ENCODE assay signal across 12 cellular contexts in genomic region chr2:73877071-73877802, GRCh38. TPM values are rescaled to one million over a fixed set of nuclear protein-coding genes. Genes with fewer than 3 reads are reported as not detected.
DNase-seq lines count a peak whose midpoint lies in the region; ATAC-seq and TF ChIP-seq lines count a peak whose summit lies in the region.
"Had no signal": no experiment of that assay in that cellular context is flagged by ENCODE, and none has a peak within 500 bp of the region (broad histone marks: within the 10 kb centered on the region; RNA-seq: fewer than 3 reads in every experiment).

No MANE protein-coding gene starts in this region.

- no TSS peak for BruUV-seq in PC-3 (replicated peaks; lab: Mats Ljungman, UMichigan)

- H3K9me3 ChIP-seq in PC-3 (ENCODE audit: low read length) (no peaks in the 10 kb centered on the region), muscle layer of colon (ENCODE audit: low read length) (no peaks in the 10 kb centered on the region), colonic mucosa (no peaks in the 10 kb centered on the region)
- no peaks in the 10 kb centered on the region for H3K9me3 ChIP-seq in CD4-positive, alpha-beta T cell (ENCODE audit: control insufficient read depth, low read length)

- peaks cover 4% of the 10 kb centered on the region for H3K27me3 Mint-ChIP-seq in CD4-positive, alpha-beta T cell
- H3K27me3 Mint-ChIP-seq: activated naive CD8-positive, alpha-beta T cell had no signal

- CTCF ChIA-PET in PC-3 (lab: Charles Lee) = interaction anchor here (0.7 kb wide), 1 partner anchor 566 kb away, joined by 4 read pairs; no protein-coding TSS in a partner anchor
- CTCF ChIA-PET in CD4-positive, alpha-beta T cell (lab: Charles Lee) = no interaction called here

- H3K9ac ChIP-seq in PC-3 (ENCODE audit: low read length) (no peak overlapping the region), muscle layer of colon (ENCODE audit: low read length) (no peak overlapping the region), colonic mucosa (ENCODE audit: low read depth in 2 of 2, low read length in 2 of 2) (no peak overlapping the region)

- H3K4me2 ChIP-seq in PC-3 (ENCODE audit: low read length) = 0 out of 2 replicates have a peak overlapping the region, but pooled peaks have one; percentile 7

- H3K4me3 ChIP-seq in PC-3 (ENCODE audit: low read length) (no peak overlapping the region), muscle layer of colon (ENCODE audit: low read depth in 1 of 2, low read length in 2 of 2) (no peak overlapping the region), colonic mucosa (no peak overlapping the region)

- intact Hi-C loops in PC-3 (cut with micrococcal nuclease) = no loop called here
- intact Hi-C loops in colonic mucosa (cut with DNase I) = no loop called here
- intact Hi-C loops in CD4-positive, alpha-beta T cell (cut with DNase I, micrococcal nuclease) = no loop called here

- ATAC-seq in PC-3 = 0 out of 2 replicates have a peak, but pooled peaks have one; percentile 18
- ATAC-seq in HG02970 (IDR thresholded peaks at IDR 0.05; ENCODE audit: low FRiP score, unreplicated experiment) = no peak
- ATAC-seq in CD4-positive, alpha-beta T cell (ENCODE audit: poor library complexity) = no peak

- no peak overlapping the region for H3K4me3 Mint-ChIP-seq in CD4-positive, alpha-beta T cell
- H3K4me3 Mint-ChIP-seq: activated B cell treated with CpG ODN at 0.5 μM for 24 hours; activated naive CD8-positive, alpha-beta T cell had no signal

- peak overlapping the region; percentile 1 for H2AFZ ChIP-seq in PC-3 (ENCODE audit: low read length)

- H3K4me1 Mint-ChIP-seq in CD4-positive, alpha-beta T cell (ENCODE audit: low read depth) = no peaks in the 10 kb centered on the region
- H3K4me1 Mint-ChIP-seq: activated B cell treated with CpG ODN at 0.5 μM for 24 hours had no signal

- H3F3A ChIP-seq in PC-3 (ENCODE audit: low read length, unreplicated experiment) = no peaks in the 10 kb centered on the region

- H3K27ac ChIP-seq in PC-3 (ENCODE audit: low read length) (no peak overlapping the region), muscle layer of colon (ENCODE audit: low read depth, low read length) (peak overlapping the region; percentile 28), colonic mucosa (no peak overlapping the region)
- no peak overlapping the region for H3K27ac ChIP-seq in CD4-positive, alpha-beta T cell (ENCODE audit: low read depth, low read length)

- POLR2A ChIA-PET in PC-3 (lab: Charles Lee; ENCODE audit: unreplicated experiment) = no interaction called here
- POLR2A ChIA-PET in CD4-positive, alpha-beta T cell (lab: Charles Lee) = no interaction called here

- no peak overlapping the region for H3K27ac Mint-ChIP-seq in CD4-positive, alpha-beta T cell
- H3K27ac Mint-ChIP-seq: activated B cell treated with CpG ODN at 0.5 μM for 24 hours; activated naive CD8-positive, alpha-beta T cell had no signal

- no peaks in the 10 kb centered on the region for H4K20me1 ChIP-seq in PC-3 (ENCODE audit: low read length)

- DNase-seq in DMS79 treated with DMSO at 0.1 percent for 48 hours (lab: John Stamatoyannopoulos, UW) = peak; percentile 74
- DNase-seq in LHCN-M2 (ENCODE audit: low read depth) = peak; percentile 18
- no peak for DNase-seq in PC-3
- DNase-seq in colonic mucosa = no peak
- DNase-seq in superior temporal gyrus (ENCODE audit: extremely low spot score) = no peak
- DNase-seq in CD4-positive, alpha-beta T cell = no peak
- DNase-seq: activated B cell treated with CpG ODN at 0.5 μM for 24 hours, right cardiac atrium had no signal

- no peaks in the 10 kb centered on the region for H3K79me2 ChIP-seq in PC-3 (ENCODE audit: low read length)

- peaks cover 8% of the 10 kb centered on the region for H3K36me3 Mint-ChIP-seq in CD4-positive, alpha-beta T cell (ENCODE audit: low read depth)
- H3K36me3 Mint-ChIP-seq: activated naive CD8-positive, alpha-beta T cell had no signal

- H3K4me1 ChIP-seq in PC-3 (ENCODE audit: insufficient read depth, low read length) (no peaks in the 10 kb centered on the region), muscle layer of colon (ENCODE audit: insufficient read depth, low read length) (peaks cover 28% of the 10 kb centered on the region), colonic mucosa (no peaks in the 10 kb centered on the region)

- H3K36me3 ChIP-seq in PC-3 (ENCODE audit: low read depth, low read length) (no peaks in the 10 kb centered on the region), muscle layer of colon (ENCODE audit: insufficient read depth, low read length) (no peaks in the 10 kb centered on the region), colonic mucosa (no peaks in the 10 kb centered on the region)

- H3K9me2 ChIP-seq in PC-3 (replicated peaks; ENCODE audit: low read length) = no peaks in the 10 kb centered on the region

- TF ChIP-seq CTCF in PC-3 (conservative IDR thresholded peaks at IDR 0.05; ENCODE audit: low read depth, low read length) (no peak), colonic mucosa (IDR thresholded peaks at IDR 0.05) (no peak)
- no peak for TF ChIP-seq CTCF in CD4-positive, alpha-beta T cell (IDR thresholded peaks at IDR 0.05)

- H3K27me3 ChIP-seq in PC-3 (ENCODE audit: low read length) = no peaks in the 10 kb centered on the region
- H3K27me3 ChIP-seq in muscle layer of colon (ENCODE audit: control insufficient read depth in 1 of 2, insufficient read depth in 2 of 2, low read length in 2 of 2) = no peaks in the 10 kb centered on the region
- no peaks in the 10 kb centered on the region for H3K27me3 ChIP-seq in colonic mucosa
- H3K27me3 ChIP-seq in CD4-positive, alpha-beta T cell (ENCODE audit: control insufficient read depth, insufficient read depth, low read length) = no peaks in the 10 kb centered on the region

- no peaks in the 10 kb centered on the region for H3K9me3 Mint-ChIP-seq in CD4-positive, alpha-beta T cell
- H3K9me3 Mint-ChIP-seq: activated B cell treated with CpG ODN at 0.5 μM for 24 hours had no signal

RNA-seq across cellular contexts. Expression of gene ACTG2, which starts 15.6 kb away (rescaled TPM):
- total RNA-seq in LHCN-M2 (2014; rRNA removed) (2.3 and 2.9 TPM in 2 replicates), PC-3 (2014; rRNA removed) (1.6 and 3.8 TPM in 2 replicates), colonic mucosa (1,000 to 10,000 TPM in 1 of 2 donors, 10 to 100 TPM in 1; 25.4 to 1,198 TPM)
- 0.49 TPM for polyA plus RNA-seq in LHCN-M2 (2012)
- total RNA-seq in CD4-positive, alpha-beta T cell = not detected
- total RNA-seq: activated B cell treated with CpG ODN at 0.5 μM for 24 hours, HT1080 had no signal

RNA-seq across cellular contexts. Expression of gene STAMBP, which starts 48.5 kb away (rescaled TPM):
- total RNA-seq in LHCN-M2 (2014; rRNA removed) (1,102 and 1,126 TPM in 2 replicates), PC-3 (2014; rRNA removed) (23.8 and 32.2 TPM in 2 replicates), colonic mucosa (10 to 100 TPM; 49.5 to 54.7 TPM)
- 460 TPM for polyA plus RNA-seq in LHCN-M2 (2012)
- 10 to 100 TPM; 11.3 to 13.8 TPM for total RNA-seq in CD4-positive, alpha-beta T cell

RNA-seq across cellular contexts. Expression of gene DGUOK, which starts 49.4 kb away (rescaled TPM):
- total RNA-seq in LHCN-M2 (2014; rRNA removed) (87.3 and 103 TPM in 2 replicates), PC-3 (2014; rRNA removed) (42.2 and 61.3 TPM in 2 replicates), colonic mucosa (10 to 100 TPM; 55.0 to 56.3 TPM)
- 107 TPM for polyA plus RNA-seq in LHCN-M2 (2012)
- 10 to 100 TPM; 30.5 to 32.0 TPM for total RNA-seq in CD4-positive, alpha-beta T cell

Comparison
In these comparisons a context has a peak if more than half of its experiments do, and no peak if none do; other contexts are left out.
1. DNase-seq: peak in DMS79 treated with DMSO at 0.1 percent for 48 hours (single experiment) and LHCN-M2 (single experiment); none in PC-3 (single experiment), colonic mucosa (single experiment), superior temporal gyrus (single experiment) and CD4-positive, alpha-beta T cell (0 of 10).
2. RNA of gene STAMBP, which starts 48.5 kb away (total RNA-seq): 1,102 to 1,126 TPM in LHCN-M2; 49.5 to 54.7 TPM in colonic mucosa, 23.8 to 32.2 TPM in PC-3 and 11.3 to 13.8 TPM in CD4-positive, alpha-beta T cell; every median in the first group is over 10 times any median in the second.